24 cellular contexts compared by ENCODE assay signal in genomic region chr2:202133556-202134245, GRCh38.
"Had no signal": no experiment of that assay in that cellular context is flagged by ENCODE, and none has a peak within 500 bp of the region (broad histone marks: within the 10 kb centered on the region; RNA-seq: fewer than 3 reads in every experiment).

No MANE protein-coding gene starts in this region.

- H3K27me3 ChIP-seq: neural progenitor cell, ovary, transverse colon had no signal

- H3K27ac Mint-ChIP-seq: activated naive CD8-positive, alpha-beta T cell; activated T-cell treated with anti-CD3 and anti-CD28 coated beads, Interleukin-2, amount 50 U/mL, for 72 hours; effector memory CD8-positive, alpha-beta T cell; naive B cell; neural progenitor cell; stimulated activated naive CD8-positive, alpha-beta T cell treated with anti-CD3 and anti-CD28 coated beads, Interleukin-15, Interleukin-2, amounts not matched to agents 100 ng/mL and 50 ng/mL, for 24 hours had no signal

- H3K4me3 ChIP-seq: lung, mucosa of descending colon, neural progenitor cell, ovary, psoas muscle, transverse colon had no signal

- H3K4me3 Mint-ChIP-seq: activated naive CD8-positive, alpha-beta T cell; activated T-cell treated with anti-CD3 and anti-CD28 coated beads, Interleukin-2, amount 50 U/mL, for 72 hours; effector memory CD8-positive, alpha-beta T cell; naive B cell; neural progenitor cell; stimulated activated naive CD8-positive, alpha-beta T cell treated with anti-CD3 and anti-CD28 coated beads, Interleukin-15, Interleukin-2, amounts not matched to agents 100 ng/mL and 50 ng/mL, for 24 hours had no signal

- H3K36me3 ChIP-seq: neural progenitor cell, ovary, transverse colon had no signal

- H3K4me1 Mint-ChIP-seq: naive B cell had no signal

- H3K4me2 ChIP-seq: neural progenitor cell had no signal

- H3K9ac ChIP-seq: neural progenitor cell had no signal

- H3K36me3 Mint-ChIP-seq: activated naive CD8-positive, alpha-beta T cell; naive B cell; neural progenitor cell had no signal

- ATAC-seq: activated T-cell treated with anti-CD3 and anti-CD28 coated beads, Interleukin-2, amount 50 U/mL, for 72 hours; effector memory CD8-positive, alpha-beta T cell; left cardiac atrium; mucosa of descending colon; psoas muscle; right cardiac atrium had no signal

- H3K27ac ChIP-seq: neural progenitor cell, psoas muscle, VCaP had no signal

- H2AFZ ChIP-seq: neural progenitor cell had no signal

- H3K9me3 ChIP-seq: mucosa of descending colon, ovary, psoas muscle, transverse colon had no signal

- H3K9me3 Mint-ChIP-seq: activated T-cell treated with anti-CD3 and anti-CD28 coated beads, Interleukin-2, amount 50 U/mL, for 72 hours; effector memory CD8-positive, alpha-beta T cell; naive B cell; neural progenitor cell; stimulated activated naive CD8-positive, alpha-beta T cell treated with anti-CD3 and anti-CD28 coated beads, Interleukin-15, Interleukin-2, amounts not matched to agents 100 ng/mL and 50 ng/mL, for 24 hours had no signal

- DNase-seq: activated CD4-positive, alpha-beta T cell treated with anti-CD3 and anti-CD28 coated beads, Interleukin-2, amount 50 U/mL, for 1 hour; activated CD4-positive, CD25-positive, alpha-beta regulatory T cell treated with anti-CD3 and anti-CD28 coated beads, Interleukin-2, amount 50 U/mL, for 72 hours; activated CD8-positive, alpha-beta memory T cell treated with anti-CD3 and anti-CD28 coated beads for 24 hours; activated CD8-positive, alpha-beta memory T cell treated with anti-CD3 and anti-CD28 coated beads, Interleukin-2, amount 50 U/mL, for 48 hours; activated gamma-delta T cell treated with Interleukin-2 at 50 U/mL for 16 hours; activated T-cell treated with anti-CD3 and anti-CD28 coated beads, Interleukin-2, amount 50 U/mL, for 72 hours; effector memory CD8-positive, alpha-beta T cell; hippocampal formation; left cardiac atrium; mucosa of descending colon; naive B cell; ovary; psoas muscle; right cardiac atrium; small intestine; stimulated activated CD4-positive, alpha-beta T cell treated with anti-CD3 and anti-CD28 coated beads, Interleukin-15, amount 100 ng/mL, for 24 hours; stimulated activated CD4-positive, alpha-beta T cell treated with anti-CD3 and anti-CD28 coated beads, Interleukin-2, amount 100 ng/mL, for 48 hours; T-helper 2 cell; transverse colon had no signal

- H3K4me1 ChIP-seq: psoas muscle had no signal
